In the genomic region with DNA sequence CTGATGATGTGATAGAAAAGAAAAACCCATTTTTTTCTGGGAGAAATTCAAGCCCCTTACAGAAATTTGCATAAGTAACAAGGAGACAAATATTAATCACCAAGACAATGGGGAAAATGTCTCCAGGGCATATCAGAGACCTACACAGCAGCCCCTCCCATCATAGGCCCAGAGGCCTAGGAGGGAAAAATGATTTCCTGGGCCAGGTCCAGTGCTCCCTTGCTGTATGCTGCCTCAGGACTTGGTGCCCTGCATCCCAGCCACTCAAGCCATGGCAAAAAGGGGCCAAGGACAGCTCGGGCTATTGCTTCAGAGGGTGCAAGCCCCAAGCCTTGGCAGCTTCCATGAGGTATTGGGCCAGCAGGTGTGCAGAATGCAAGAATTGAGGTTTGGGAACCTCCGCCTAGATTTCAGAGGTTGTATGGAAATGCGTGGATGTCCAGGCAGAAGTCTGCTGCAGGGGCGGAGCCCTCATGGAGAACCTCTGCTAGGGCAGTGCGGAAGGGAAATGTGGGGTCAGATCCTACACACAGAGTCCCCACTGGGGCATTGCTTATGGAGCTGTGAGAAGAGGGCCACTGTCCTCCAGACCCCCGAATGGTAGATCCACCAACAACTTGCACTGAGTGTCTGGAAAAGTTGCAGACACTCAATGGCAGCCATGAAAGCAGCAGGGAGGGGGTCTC, we compare ENCODE assay signal across 1 cellular context.
TF ChIP-seq lines count a peak whose summit lies in the region.

No MANE protein-coding gene starts in this region.

TF ChIP-seq in K562, 482 proteins besides CTCF, POLR2A, EP300 and RAD21 (continued from another document):
- TF ChIP-seq, protein P1, sequence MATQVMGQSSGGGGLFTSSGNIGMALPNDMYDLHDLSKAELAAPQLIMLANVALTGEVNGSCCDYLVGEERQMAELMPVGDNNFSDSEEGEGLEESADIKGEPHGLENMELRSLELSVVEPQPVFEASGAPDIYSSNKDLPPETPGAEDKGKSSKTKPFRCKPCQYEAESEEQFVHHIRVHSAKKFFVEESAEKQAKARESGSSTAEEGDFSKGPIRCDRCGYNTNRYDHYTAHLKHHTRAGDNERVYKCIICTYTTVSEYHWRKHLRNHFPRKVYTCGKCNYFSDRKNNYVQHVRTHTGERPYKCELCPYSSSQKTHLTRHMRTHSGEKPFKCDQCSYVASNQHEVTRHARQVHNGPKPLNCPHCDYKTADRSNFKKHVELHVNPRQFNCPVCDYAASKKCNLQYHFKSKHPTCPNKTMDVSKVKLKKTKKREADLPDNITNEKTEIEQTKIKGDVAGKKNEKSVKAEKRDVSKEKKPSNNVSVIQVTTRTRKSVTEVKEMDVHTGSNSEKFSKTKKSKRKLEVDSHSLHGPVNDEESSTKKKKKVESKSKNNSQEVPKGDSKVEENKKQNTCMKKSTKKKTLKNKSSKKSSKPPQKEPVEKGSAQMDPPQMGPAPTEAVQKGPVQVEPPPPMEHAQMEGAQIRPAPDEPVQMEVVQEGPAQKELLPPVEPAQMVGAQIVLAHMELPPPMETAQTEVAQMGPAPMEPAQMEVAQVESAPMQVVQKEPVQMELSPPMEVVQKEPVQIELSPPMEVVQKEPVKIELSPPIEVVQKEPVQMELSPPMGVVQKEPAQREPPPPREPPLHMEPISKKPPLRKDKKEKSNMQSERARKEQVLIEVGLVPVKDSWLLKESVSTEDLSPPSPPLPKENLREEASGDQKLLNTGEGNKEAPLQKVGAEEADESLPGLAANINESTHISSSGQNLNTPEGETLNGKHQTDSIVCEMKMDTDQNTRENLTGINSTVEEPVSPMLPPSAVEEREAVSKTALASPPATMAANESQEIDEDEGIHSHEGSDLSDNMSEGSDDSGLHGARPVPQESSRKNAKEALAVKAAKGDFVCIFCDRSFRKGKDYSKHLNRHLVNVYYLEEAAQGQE (CRISPR knock-in tag; IDR thresholded peaks at IDR 0.05; ENCODE audit: low read depth), result no peak
- no peak for TF ChIP-seq TGIF2 (CRISPR knock-in tag; IDR thresholded peaks at IDR 0.05)
- no peak for TF ChIP-seq L3MBTL2 (IDR thresholded peaks at IDR 0.05)
- TF ChIP-seq KLF13 (tag; IDR thresholded peaks at IDR 0.05; ENCODE audit: borderline replicate concordance, low read depth), result no peak
- TF ChIP-seq, protein P2, sequence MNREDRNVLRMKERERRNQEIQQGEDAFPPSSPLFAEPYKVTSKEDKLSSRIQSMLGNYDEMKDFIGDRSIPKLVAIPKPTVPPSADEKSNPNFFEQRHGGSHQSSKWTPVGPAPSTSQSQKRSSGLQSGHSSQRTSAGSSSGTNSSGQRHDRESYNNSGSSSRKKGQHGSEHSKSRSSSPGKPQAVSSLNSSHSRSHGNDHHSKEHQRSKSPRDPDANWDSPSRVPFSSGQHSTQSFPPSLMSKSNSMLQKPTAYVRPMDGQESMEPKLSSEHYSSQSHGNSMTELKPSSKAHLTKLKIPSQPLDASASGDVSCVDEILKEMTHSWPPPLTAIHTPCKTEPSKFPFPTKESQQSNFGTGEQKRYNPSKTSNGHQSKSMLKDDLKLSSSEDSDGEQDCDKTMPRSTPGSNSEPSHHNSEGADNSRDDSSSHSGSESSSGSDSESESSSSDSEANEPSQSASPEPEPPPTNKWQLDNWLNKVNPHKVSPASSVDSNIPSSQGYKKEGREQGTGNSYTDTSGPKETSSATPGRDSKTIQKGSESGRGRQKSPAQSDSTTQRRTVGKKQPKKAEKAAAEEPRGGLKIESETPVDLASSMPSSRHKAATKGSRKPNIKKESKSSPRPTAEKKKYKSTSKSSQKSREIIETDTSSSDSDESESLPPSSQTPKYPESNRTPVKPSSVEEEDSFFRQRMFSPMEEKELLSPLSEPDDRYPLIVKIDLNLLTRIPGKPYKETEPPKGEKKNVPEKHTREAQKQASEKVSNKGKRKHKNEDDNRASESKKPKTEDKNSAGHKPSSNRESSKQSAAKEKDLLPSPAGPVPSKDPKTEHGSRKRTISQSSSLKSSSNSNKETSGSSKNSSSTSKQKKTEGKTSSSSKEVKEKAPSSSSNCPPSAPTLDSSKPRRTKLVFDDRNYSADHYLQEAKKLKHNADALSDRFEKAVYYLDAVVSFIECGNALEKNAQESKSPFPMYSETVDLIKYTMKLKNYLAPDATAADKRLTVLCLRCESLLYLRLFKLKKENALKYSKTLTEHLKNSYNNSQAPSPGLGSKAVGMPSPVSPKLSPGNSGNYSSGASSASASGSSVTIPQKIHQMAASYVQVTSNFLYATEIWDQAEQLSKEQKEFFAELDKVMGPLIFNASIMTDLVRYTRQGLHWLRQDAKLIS (CRISPR knock-in tag; IDR thresholded peaks at IDR 0.05), result no peak
- no peak for TF ChIP-seq NFIC (IDR thresholded peaks at IDR 0.05)
- no peak for TF ChIP-seq NFIX (CRISPR knock-in tag; IDR thresholded peaks at IDR 0.05; ENCODE audit: low read depth)
TF ChIP-seq in K562: peak in this region for 7.
